ENCODE assay signal across 22 cellular contexts in genomic region chr11:1193326-1194230, GRCh38. TPM values are rescaled to one million over a fixed set of nuclear protein-coding genes. Genes with fewer than 3 reads are reported as not detected.
A peak's percentile ranks its signal among the peaks of the same experiment; 100 is the strongest.
DNase-seq lines count a peak whose midpoint lies in the region; ATAC-seq, FAIRE-seq and TF ChIP-seq lines count a peak whose summit lies in the region.
"Had no signal": no experiment of that assay in that cellular context is flagged by ENCODE, and none has a peak within 500 bp of the region (broad histone marks: within the 10 kb centered on the region; RNA-seq: fewer than 3 reads in every experiment).

No MANE protein-coding gene starts in this region.

- ATAC-seq in activated T-cell treated with anti-CD3 and anti-CD28 coated beads, Interleukin-2, amount 50 U/mL, for 4 hours, result no peak
- no peak for ATAC-seq in RWPE2 (ENCODE audit: low read depth)
- no peak for ATAC-seq in HepG2
- ATAC-seq: stimulated activated naive CD8-positive, alpha-beta T cell treated with anti-CD3 and anti-CD28 coated beads, Interleukin-15, Interleukin-2, amounts not matched to agents 100 U/mL and 50 U/mL, for 24 hours had no signal

- no peak overlapping the region for H3K4me3 Mint-ChIP-seq in activated T-cell treated with anti-CD3 and anti-CD28 coated beads, Interleukin-2, amount 50 U/mL, for 4 hours
- H3K4me3 Mint-ChIP-seq in activated T-cell treated with anti-CD3 and anti-CD28 coated beads, Interleukin-2, amount 50 U/mL, for 24 hours, result no peak overlapping the region
- H3K4me3 Mint-ChIP-seq: activated naive CD8-positive, alpha-beta T cell treated with anti-CD3 and anti-CD28 coated beads for 36 hours; CD4-positive, CD25-positive, alpha-beta regulatory T cell had no signal

- no peaks in the 10 kb centered on the region for H4K20me1 ChIP-seq in HepG2 (ENCODE audit: insufficient read depth, low read length)

- WGBS in HepG2 (ENCODE audit: low lambda C conversion rate), result 39% methylated on average over 21 of the region's 43 CpGs

- H3K36me3 ChIP-seq in RWPE2 (ENCODE audit: low read depth), result no peaks in the 10 kb centered on the region
- H3K36me3 ChIP-seq in HepG2 (replicated peaks in 1 of 2; ENCODE audit: control insufficient read depth in 1 of 2, insufficient read depth in 2 of 2, low read length in 2 of 2), result no peaks in the 10 kb centered on the region
- H3K36me3 ChIP-seq in tibial artery, result no peaks in the 10 kb centered on the region
- H3K36me3 ChIP-seq: vagina had no signal

- TF ChIP-seq POLR2A in HepG2 (IDR thresholded peaks at IDR 0.05; ENCODE audit: insufficient read depth in 1 of 2, low read depth in 2 of 2, low read length in 2 of 2), result no peak

- no TSS peak for BruUV-seq in HepG2 (replicated peaks; lab: Mats Ljungman, UMichigan)

- TF ChIP-seq RAD21 in HepG2 (CRISPR knock-in tag; IDR thresholded peaks at IDR 0.05), result no peak

- no peaks in the 10 kb centered on the region for H3K4me1 Mint-ChIP-seq in activated T-cell treated with anti-CD3 and anti-CD28 coated beads, Interleukin-2, amount 50 U/mL, for 4 hours (ENCODE audit: low read depth)
- H3K4me1 Mint-ChIP-seq in activated T-cell treated with anti-CD3 and anti-CD28 coated beads, Interleukin-2, amount 50 U/mL, for 24 hours (ENCODE audit: low read depth), result no peaks in the 10 kb centered on the region
- H3K4me1 Mint-ChIP-seq: activated naive CD8-positive, alpha-beta T cell treated with anti-CD3 and anti-CD28 coated beads for 36 hours; CD4-positive, CD25-positive, alpha-beta regulatory T cell had no signal

- H3K9ac ChIP-seq in HepG2 (ENCODE audit: insufficient read depth, low read depth, low read length), result no peak overlapping the region

- peaks cover 4% of the 10 kb centered on the region for H3K27me3 Mint-ChIP-seq in activated T-cell treated with anti-CD3 and anti-CD28 coated beads, Interleukin-2, amount 50 U/mL, for 4 hours (ENCODE audit: low read depth)
- H3K27me3 Mint-ChIP-seq in activated T-cell treated with anti-CD3 and anti-CD28 coated beads, Interleukin-2, amount 50 U/mL, for 24 hours, result no peaks in the 10 kb centered on the region
- H3K27me3 Mint-ChIP-seq: activated naive CD8-positive, alpha-beta T cell treated with anti-CD3 and anti-CD28 coated beads for 36 hours; CD4-positive, CD25-positive, alpha-beta regulatory T cell had no signal

- H3K36me3 Mint-ChIP-seq in activated T-cell treated with anti-CD3 and anti-CD28 coated beads, Interleukin-2, amount 50 U/mL, for 4 hours (ENCODE audit: insufficient read depth), result no peaks in the 10 kb centered on the region
- no peaks in the 10 kb centered on the region for H3K36me3 Mint-ChIP-seq in activated T-cell treated with anti-CD3 and anti-CD28 coated beads, Interleukin-2, amount 50 U/mL, for 24 hours (ENCODE audit: low read depth)
- H3K36me3 Mint-ChIP-seq: activated naive CD8-positive, alpha-beta T cell treated with anti-CD3 and anti-CD28 coated beads for 36 hours; CD4-positive, CD25-positive, alpha-beta regulatory T cell had no signal

- TF ChIP-seq EP300 in HepG2 (IDR thresholded peaks at IDR 0.05; ENCODE audit: low read depth in 2 of 2, low read length in 2 of 2) (no peak), HepG2 (CRISPR knock-in tag; IDR thresholded peaks at IDR 0.05; ENCODE audit: borderline replicate concordance) (no peak)

- no peak for FAIRE-seq in HepG2 (lab: Jason Lieb, UNC)

- no peak overlapping the region for H3K27ac Mint-ChIP-seq in activated T-cell treated with anti-CD3 and anti-CD28 coated beads, Interleukin-2, amount 50 U/mL, for 24 hours
- H3K27ac Mint-ChIP-seq: activated naive CD8-positive, alpha-beta T cell treated with anti-CD3 and anti-CD28 coated beads for 36 hours; CD4-positive, CD25-positive, alpha-beta regulatory T cell; progenitor cell of endocrine pancreas had no signal

- H3K27ac ChIP-seq in RWPE2 (ENCODE audit: poor library complexity, severe bottlenecking) (no peak overlapping the region), HepG2 (ENCODE audit: extremely low read length, insufficient read depth, low read length) (no peak overlapping the region), tibial artery (no peak overlapping the region)
- H3K27ac ChIP-seq: vagina had no signal

- peak; percentile 4 for DNase-seq in activated T-cell treated with anti-CD3 and anti-CD28 coated beads, Interleukin-2, amount 50 U/mL, for 4 hours
- no peak for DNase-seq in activated T-cell treated with anti-CD3 and anti-CD28 coated beads, Interleukin-2, amount 50 U/mL, for 24 hours
- DNase-seq in RWPE2 (ENCODE audit: low spot score), result peak; percentile 62
- no peak for DNase-seq in HepG2 (ENCODE audit: low spot score)
- DNase-seq in tibial artery, result peak; percentile 12 to 65
- DNase-seq in cerebellum (ENCODE audit: low spot score), result no peak
- no peak for DNase-seq in NCI-H524 (lab: John Stamatoyannopoulos, UW)
- DNase-seq in middle frontal gyrus (ENCODE audit: extremely low spot score, low spot score), result no peak
- DNase-seq: activated CD8-positive, alpha-beta memory T cell treated with anti-CD3 and anti-CD28 coated beads, Interleukin-2, amount 50 U/mL, for 48 hours; activated naive CD8-positive, alpha-beta T cell treated with anti-CD3 and anti-CD28 coated beads for 36 hours; CD4-positive, CD25-positive, alpha-beta regulatory T cell; DND-41; effector memory CD4-positive, alpha-beta T cell; KG1; NCI-H1105; NCI-H345; SHP77 treated with DMSO at 0.1 percent for 48 hours; stimulated activated CD4-positive, alpha-beta T cell treated with anti-CD3 and anti-CD28 coated beads, Interleukin-12 subunit alpha, Interleukin-12 subunit beta, amount 100 ng/mL, for 4 hours; stimulated activated naive CD8-positive, alpha-beta T cell treated with anti-CD3 and anti-CD28 coated beads, Interleukin-15, Interleukin-2, amounts not matched to agents 100 U/mL and 50 U/mL, for 24 hours; T-helper 2 cell had no signal

- no peaks in the 10 kb centered on the region for H3K79me2 ChIP-seq in HepG2 (ENCODE audit: insufficient read depth, low read length)

- CTCF ChIA-PET in HepG2 (lab: Yijun Ruan, JAX; ENCODE audit: low intra/inter-chr PET ratio, low total read pairs), result no interaction called here

- intact Hi-C loops in HepG2 (cut with micrococcal nuclease; ENCODE audit: unreplicated experiment), result no loop called here
- intact Hi-C loops in tibial artery (cut with DNase I; ENCODE audit: low total_unique reads), result no loop called here

- POLR2A ChIA-PET in HepG2 (lab: Yijun Ruan, JAX), result no interaction called here

- TF ChIP-seq CTCF in RWPE2 (IDR thresholded peaks at IDR 0.05; ENCODE audit: poor library complexity, severe bottlenecking) (no peak), HepG2 (CRISPR knock-in tag; IDR thresholded peaks at IDR 0.05) (no peak), tibial artery (IDR thresholded peaks at IDR 0.05) (no peak)

- H2AFZ ChIP-seq in HepG2 (ENCODE audit: low read length), result no peak overlapping the region

- peaks cover 4% of the 10 kb centered on the region for H3K27me3 ChIP-seq in RWPE2 (ENCODE audit: insufficient read depth, poor library complexity, severe bottlenecking)
- peaks cover 12 to 60% of the 10 kb centered on the region in 2 experiments for H3K27me3 ChIP-seq in HepG2 (ENCODE audit: control insufficient read depth in 1 of 2, insufficient read depth in 2 of 2, low read length in 2 of 2)
- H3K27me3 ChIP-seq in tibial artery, result peaks cover 0 to 62% of the 10 kb centered on the region in 2 donors
- H3K27me3 ChIP-seq: vagina had no signal

- in situ Hi-C loops in HepG2 (cut with HindIII; ENCODE audit: extremely low pct_ligation_motif_present, low pct_unique_long_range_greater_than_20kb), result no loop called here

- H3K9me3 Mint-ChIP-seq in activated T-cell treated with anti-CD3 and anti-CD28 coated beads, Interleukin-2, amount 50 U/mL, for 4 hours, result no peaks in the 10 kb centered on the region
- H3K9me3 Mint-ChIP-seq in activated T-cell treated with anti-CD3 and anti-CD28 coated beads, Interleukin-2, amount 50 U/mL, for 24 hours, result no peaks in the 10 kb centered on the region
- H3K9me3 Mint-ChIP-seq: activated naive CD8-positive, alpha-beta T cell treated with anti-CD3 and anti-CD28 coated beads for 36 hours had no signal

- no peaks in the 10 kb centered on the region for H3K9me3 ChIP-seq in RWPE2 (ENCODE audit: severe bottlenecking)
- no peaks in the 10 kb centered on the region for H3K9me3 ChIP-seq in HepG2 (ENCODE audit: low read length)
- no peaks in the 10 kb centered on the region for H3K9me3 ChIP-seq in tibial artery
- H3K9me3 ChIP-seq: vagina had no signal

- H3K4me2 ChIP-seq in HepG2 (ENCODE audit: low read depth, low read length), result no peak overlapping the region

- no peaks in the 10 kb centered on the region for H3K4me1 ChIP-seq in RWPE2 (ENCODE audit: insufficient read depth, poor library complexity, severe bottlenecking)
- no peaks in the 10 kb centered on the region for H3K4me1 ChIP-seq in HepG2 (ENCODE audit: insufficient read depth, low read length)
- no peaks in the 10 kb centered on the region for H3K4me1 ChIP-seq in tibial artery
- H3K4me1 ChIP-seq: vagina had no signal

- H3K4me3 ChIP-seq in RWPE2 (ENCODE audit: severe bottlenecking) (no peak overlapping the region), HepG2 (replicated peaks in 1 of 3; ENCODE audit: insufficient read depth in 1 of 3, low read depth in 2 of 3, low read length in 3 of 3) (no peak overlapping the region), tibial artery (no peak overlapping the region)
- H3K4me3 ChIP-seq: vagina had no signal

RNA-seq across cellular contexts. Expression of gene MUC5B, which starts 29.3 kb away (rescaled TPM):
- total RNA-seq in activated T-cell treated with anti-CD3 and anti-CD28 coated beads, Interleukin-2, amount 50 U/mL, for 4 hours, result 1 to 10 TPM; 1.1 to 2.2 (median 1.4) TPM
- total RNA-seq in HepG2 (2016; rRNA removed; fragmentation: Illumina TruSeq; extraction: Trizol) (not detected in 2 replicates), cerebellum (0.18 TPM)
- under 0.01 TPM in 1 of 2 replicates, not detected in the other for total RNA-seq in HepG2 (2016; cell fraction: cytosol; rRNA removed; fragmentation: Illumina TruSeq; extraction: Trizol; ENCODE audit: low read depth)
- total RNA-seq in HepG2 (2016; cell fraction: insoluble cytoplasmic fraction; rRNA removed; fragmentation: Illumina TruSeq; extraction: Trizol), result not detected in 2 replicates
- total RNA-seq in HepG2 (2016; cell fraction: membrane; rRNA removed; fragmentation: Illumina TruSeq; extraction: Trizol), result not detected in 2 replicates
- total RNA-seq in HepG2 (2016; cell fraction: nucleus; rRNA removed; fragmentation: Illumina TruSeq; extraction: Trizol), result not detected in 2 replicates
- 0.01 and 0.05 TPM in 2 replicates for polyA plus RNA-seq in HepG2 (2011; rRNA removed)
- polyA plus RNA-seq in HepG2 (2011; cell fraction: cytosol; rRNA removed), result under 0.01 and 0.01 TPM in 2 replicates
- 0.18 and 0.99 TPM in 2 replicates for polyA plus RNA-seq in HepG2 (2011; cell fraction: nucleus; rRNA removed)
- polyA plus RNA-seq in HepG2 (2012), result 2.3 and 3.1 TPM in 2 replicates
- polyA plus RNA-seq in HepG2 (2016; cell fraction: cytosol; fragmentation: Illumina TruSeq; extraction: Trizol; ENCODE audit: low read depth), result not detected in 2 replicates
- not detected in 2 replicates for polyA plus RNA-seq in HepG2 (2016; cell fraction: insoluble cytoplasmic fraction; fragmentation: Illumina TruSeq; extraction: Trizol; ENCODE audit: low read depth)
- polyA plus RNA-seq in HepG2 (2016; cell fraction: membrane; fragmentation: Illumina TruSeq; extraction: Trizol; ENCODE audit: low read depth), result not detected in 2 replicates
- polyA plus RNA-seq in HepG2 (2016; cell fraction: nucleus; fragmentation: Illumina TruSeq; extraction: Trizol; ENCODE audit: insufficient read depth, low read depth), result not detected in 2 replicates
- polyA minus RNA-seq in HepG2 (2011; rRNA and poly(A)+ RNA removed; ENCODE audit: low replicate concordance), result 0.02 and 0.06 TPM in 2 replicates
- polyA minus RNA-seq in HepG2 (2011; cell fraction: cytosol; rRNA and poly(A)+ RNA removed), result 0.69 TPM in 1 of 2 replicates, not detected in the other
- 0.26 and 0.50 TPM in 2 replicates for polyA minus RNA-seq in HepG2 (2011; cell fraction: nucleus; rRNA and poly(A)+ RNA removed)
- total RNA-seq: activated naive CD8-positive, alpha-beta T cell treated with anti-CD3 and anti-CD28 coated beads for 36 hours; CD4-positive, CD25-positive, alpha-beta regulatory T cell; progenitor cell of endocrine pancreas had no signal
- polyA plus RNA-seq: CD4-positive, CD25-positive, alpha-beta regulatory T cell had no signal

RNA-seq across cellular contexts. Expression of gene MUC5AC, which starts 35.8 kb away (rescaled TPM):
- under 1 TPM in 2 of 3 donors, not detected in 1; under 0.01 TPM for total RNA-seq in activated T-cell treated with anti-CD3 and anti-CD28 coated beads, Interleukin-2, amount 50 U/mL, for 4 hours
- total RNA-seq in HepG2 (2016; rRNA removed; fragmentation: Illumina TruSeq; extraction: Trizol) (not detected in 2 replicates), cerebellum (under 0.01 TPM)
- total RNA-seq in HepG2 (2016; cell fraction: cytosol; rRNA removed; fragmentation: Illumina TruSeq; extraction: Trizol; ENCODE audit: low read depth), result not detected in 2 replicates
- not detected in 2 replicates for total RNA-seq in HepG2 (2016; cell fraction: insoluble cytoplasmic fraction; rRNA removed; fragmentation: Illumina TruSeq; extraction: Trizol)
- total RNA-seq in HepG2 (2016; cell fraction: membrane; rRNA removed; fragmentation: Illumina TruSeq; extraction: Trizol), result not detected in 2 replicates
- not detected in 2 replicates for total RNA-seq in HepG2 (2016; cell fraction: nucleus; rRNA removed; fragmentation: Illumina TruSeq; extraction: Trizol)
- polyA plus RNA-seq in HepG2 (2011; rRNA removed), result under 0.01 TPM in 2 replicates
- under 0.01 TPM in 1 of 2 replicates, not detected in the other for polyA plus RNA-seq in HepG2 (2011; cell fraction: cytosol; rRNA removed)
- 0.02 TPM in 2 replicates for polyA plus RNA-seq in HepG2 (2011; cell fraction: nucleus; rRNA removed)
- not detected in 2 replicates for polyA plus RNA-seq in HepG2 (2012)
- polyA plus RNA-seq in HepG2 (2016; cell fraction: cytosol; fragmentation: Illumina TruSeq; extraction: Trizol; ENCODE audit: low read depth), result not detected in 2 replicates
- polyA plus RNA-seq in HepG2 (2016; cell fraction: insoluble cytoplasmic fraction; fragmentation: Illumina TruSeq; extraction: Trizol; ENCODE audit: low read depth), result not detected in 2 replicates
- not detected in 2 replicates for polyA plus RNA-seq in HepG2 (2016; cell fraction: membrane; fragmentation: Illumina TruSeq; extraction: Trizol; ENCODE audit: low read depth)
- polyA plus RNA-seq in HepG2 (2016; cell fraction: nucleus; fragmentation: Illumina TruSeq; extraction: Trizol; ENCODE audit: insufficient read depth, low read depth), result 0.03 TPM in 1 of 2 replicates, not detected in the other
- polyA minus RNA-seq in HepG2 (2011; rRNA and poly(A)+ RNA removed; ENCODE audit: low replicate concordance), result not detected in 2 replicates
- polyA minus RNA-seq in HepG2 (2011; cell fraction: cytosol; rRNA and poly(A)+ RNA removed), result not detected in 2 replicates
- not detected in 2 replicates for polyA minus RNA-seq in HepG2 (2011; cell fraction: nucleus; rRNA and poly(A)+ RNA removed)
- total RNA-seq: activated naive CD8-positive, alpha-beta T cell treated with anti-CD3 and anti-CD28 coated beads for 36 hours; CD4-positive, CD25-positive, alpha-beta regulatory T cell; progenitor cell of endocrine pancreas; vagina had no signal
- polyA plus RNA-seq: CD4-positive, CD25-positive, alpha-beta regulatory T cell had no signal

Comparison
In these comparisons a context has a peak if more than half of its experiments do, and no peak if none do; other contexts are left out.
1. DNase-seq: peak in activated T-cell treated with anti-CD3 and anti-CD28 coated beads, Interleukin-2, amount 50 U/mL, for 4 hours (single experiment), RWPE2 (single experiment) and tibial artery (2 of 2); none in activated T-cell treated with anti-CD3 and anti-CD28 coated beads, Interleukin-2, amount 50 U/mL, for 24 hours (single experiment), HepG2 (single experiment), cerebellum (single experiment), NCI-H524 (0 of 2) and middle frontal gyrus (single experiment).